1 cellular context compared by ENCODE assay signal in the genomic region with DNA sequence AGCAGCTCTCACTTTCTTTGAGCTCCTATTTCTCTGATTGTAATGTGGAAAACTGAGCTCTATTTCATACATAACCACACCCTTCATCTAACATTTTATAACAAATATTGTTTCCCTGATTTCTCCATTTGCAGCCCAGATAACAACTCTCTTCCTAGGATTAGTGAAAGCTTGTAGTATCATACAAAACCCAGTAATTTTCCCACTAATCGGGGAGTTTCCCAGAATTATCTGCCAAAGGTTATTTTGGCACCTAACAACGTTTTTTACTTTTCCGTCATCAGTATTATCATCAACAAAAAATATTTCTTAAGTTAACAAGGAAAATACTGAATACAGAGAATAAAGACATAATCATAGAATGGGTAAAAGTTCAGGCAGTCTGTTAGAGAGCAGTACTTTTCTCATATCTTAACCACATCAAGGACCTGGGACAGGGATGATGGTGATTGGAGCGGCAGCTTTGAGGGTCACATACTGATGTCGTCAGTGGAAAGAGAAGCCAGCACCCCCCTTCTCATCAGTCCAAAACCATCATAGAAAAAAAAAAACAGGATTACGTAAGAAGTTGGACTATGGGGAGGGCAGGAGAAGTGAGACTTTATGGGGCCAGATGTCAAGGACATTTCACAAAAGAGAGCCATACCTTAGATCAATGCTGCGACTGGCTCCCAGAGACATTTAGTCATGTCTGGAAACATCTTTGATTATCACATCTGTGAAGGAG.
TF ChIP-seq lines count a peak whose summit lies in the region.

No MANE protein-coding gene starts in this region.

TF ChIP-seq in HepG2, 621 proteins besides CTCF, POLR2A, EP300 and RAD21 (continued from another document and continues in another):
- TF ChIP-seq NFIB (CRISPR knock-in tag; IDR thresholded peaks at IDR 0.05; ENCODE audit: borderline replicate concordance) (no peak), HOXA5 (CRISPR knock-in tag; IDR thresholded peaks at IDR 0.05) (peak; percentile 53; the same call in 1 of the 2 replicates), MYNN (CRISPR knock-in tag; IDR thresholded peaks at IDR 0.05; ENCODE audit: low read depth) (no peak), POGZ (CRISPR knock-in tag; IDR thresholded peaks at IDR 0.05) (no peak), PLRG1 (conservative IDR thresholded peaks at IDR 0.05) (no peak), JUND (CRISPR knock-in tag; IDR thresholded peaks at IDR 0.05) (no peak), MIXL1 (CRISPR knock-in tag; IDR thresholded peaks at IDR 0.05) (no peak), ZNF143 (CRISPR knock-in tag; IDR thresholded peaks at IDR 0.05) (no peak), DR1 (CRISPR knock-in tag; IDR thresholded peaks at IDR 0.05) (no peak), DNMT3B (CRISPR knock-in tag; conservative IDR thresholded peaks at IDR 0.05) (no peak), ZNF354B (CRISPR knock-in tag; IDR thresholded peaks at IDR 0.05) (no peak), ZNF296 (CRISPR knock-in tag; conservative IDR thresholded peaks at IDR 0.05) (no peak), ZNF432 (CRISPR knock-in tag; IDR thresholded peaks at IDR 0.05; ENCODE audit: borderline replicate concordance) (no peak), ZNF326 (CRISPR knock-in tag; IDR thresholded peaks at IDR 0.05; ENCODE audit: borderline replicate concordance) (no peak), GZF1 (CRISPR knock-in tag; IDR thresholded peaks at IDR 0.05) (no peak), HDAC6 (IDR thresholded peaks at IDR 0.05; ENCODE audit: low read depth, low read length) (no peak), CEBPB (IDR thresholded peaks at IDR 0.05; ENCODE audit: borderline replicate concordance, low read depth, low read length) (peak; percentile 54; the same call in 1 of the 2 replicates), ZNF468 (CRISPR knock-in tag; IDR thresholded peaks at IDR 0.05) (no peak), CREB1 (IDR thresholded peaks at IDR 0.05) (no peak), CREB1 (CRISPR knock-in tag; IDR thresholded peaks at IDR 0.05) (no peak; the same call in 1 of the 2 replicates), ETV6 (CRISPR knock-in tag; conservative IDR thresholded peaks at IDR 0.05) (no peak), GFI1 (CRISPR knock-in tag; IDR thresholded peaks at IDR 0.05; ENCODE audit: borderline replicate concordance) (0 out of 2 replicates have a peak, but pooled peaks have one; percentile 22), MIER2 (CRISPR knock-in tag; IDR thresholded peaks at IDR 0.05) (no peak), ZBTB7B (CRISPR knock-in tag; IDR thresholded peaks at IDR 0.05) (no peak), NR2F1 (CRISPR knock-in tag; IDR thresholded peaks at IDR 0.05) (0 out of 4 replicates have a peak, but pooled peaks of 1 of the 2 experiments have one; percentile 58), HNF4A (CRISPR knock-in tag; IDR thresholded peaks at IDR 0.05) (0 out of 2 replicates have a peak, but pooled peaks have one; percentile 39), ZNF660 (CRISPR knock-in tag; IDR thresholded peaks at IDR 0.05; ENCODE audit: borderline replicate concordance, low read depth) (no peak), ETV5 (CRISPR knock-in tag; IDR thresholded peaks at IDR 0.05; ENCODE audit: borderline replicate concordance) (no peak)
- TF ChIP-seq, protein P1, sequence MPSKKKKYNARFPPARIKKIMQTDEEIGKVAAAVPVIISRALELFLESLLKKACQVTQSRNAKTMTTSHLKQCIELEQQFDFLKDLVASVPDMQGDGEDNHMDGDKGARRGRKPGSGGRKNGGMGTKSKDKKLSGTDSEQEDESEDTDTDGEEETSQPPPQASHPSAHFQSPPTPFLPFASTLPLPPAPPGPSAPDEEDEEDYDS (CRISPR knock-in tag; IDR thresholded peaks at IDR 0.05), result no peak
- TF ChIP-seq, protein P2, sequence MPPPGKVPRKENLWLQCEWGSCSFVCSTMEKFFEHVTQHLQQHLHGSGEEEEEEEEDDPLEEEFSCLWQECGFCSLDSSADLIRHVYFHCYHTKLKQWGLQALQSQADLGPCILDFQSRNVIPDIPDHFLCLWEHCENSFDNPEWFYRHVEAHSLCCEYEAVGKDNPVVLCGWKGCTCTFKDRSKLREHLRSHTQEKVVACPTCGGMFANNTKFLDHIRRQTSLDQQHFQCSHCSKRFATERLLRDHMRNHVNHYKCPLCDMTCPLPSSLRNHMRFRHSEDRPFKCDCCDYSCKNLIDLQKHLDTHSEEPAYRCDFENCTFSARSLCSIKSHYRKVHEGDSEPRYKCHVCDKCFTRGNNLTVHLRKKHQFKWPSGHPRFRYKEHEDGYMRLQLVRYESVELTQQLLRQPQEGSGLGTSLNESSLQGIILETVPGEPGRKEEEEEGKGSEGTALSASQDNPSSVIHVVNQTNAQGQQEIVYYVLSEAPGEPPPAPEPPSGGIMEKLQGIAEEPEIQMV (CRISPR knock-in tag; IDR thresholded peaks at IDR 0.05; ENCODE audit: low read depth), result no peak
- TF ChIP-seq, protein P3, sequence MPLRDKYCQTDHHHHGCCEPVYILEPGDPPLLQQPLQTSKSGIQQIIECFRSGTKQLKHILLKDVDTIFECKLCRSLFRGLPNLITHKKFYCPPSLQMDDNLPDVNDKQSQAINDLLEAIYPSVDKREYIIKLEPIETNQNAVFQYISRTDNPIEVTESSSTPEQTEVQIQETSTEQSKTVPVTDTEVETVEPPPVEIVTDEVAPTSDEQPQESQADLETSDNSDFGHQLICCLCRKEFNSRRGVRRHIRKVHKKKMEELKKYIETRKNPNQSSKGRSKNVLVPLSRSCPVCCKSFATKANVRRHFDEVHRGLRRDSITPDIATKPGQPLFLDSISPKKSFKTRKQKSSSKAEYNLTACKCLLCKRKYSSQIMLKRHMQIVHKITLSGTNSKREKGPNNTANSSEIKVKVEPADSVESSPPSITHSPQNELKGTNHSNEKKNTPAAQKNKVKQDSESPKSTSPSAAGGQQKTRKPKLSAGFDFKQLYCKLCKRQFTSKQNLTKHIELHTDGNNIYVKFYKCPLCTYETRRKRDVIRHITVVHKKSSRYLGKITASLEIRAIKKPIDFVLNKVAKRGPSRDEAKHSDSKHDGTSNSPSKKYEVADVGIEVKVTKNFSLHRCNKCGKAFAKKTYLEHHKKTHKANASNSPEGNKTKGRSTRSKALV (CRISPR knock-in tag; IDR thresholded peaks at IDR 0.05), result no peak
- TF ChIP-seq, protein P4, sequence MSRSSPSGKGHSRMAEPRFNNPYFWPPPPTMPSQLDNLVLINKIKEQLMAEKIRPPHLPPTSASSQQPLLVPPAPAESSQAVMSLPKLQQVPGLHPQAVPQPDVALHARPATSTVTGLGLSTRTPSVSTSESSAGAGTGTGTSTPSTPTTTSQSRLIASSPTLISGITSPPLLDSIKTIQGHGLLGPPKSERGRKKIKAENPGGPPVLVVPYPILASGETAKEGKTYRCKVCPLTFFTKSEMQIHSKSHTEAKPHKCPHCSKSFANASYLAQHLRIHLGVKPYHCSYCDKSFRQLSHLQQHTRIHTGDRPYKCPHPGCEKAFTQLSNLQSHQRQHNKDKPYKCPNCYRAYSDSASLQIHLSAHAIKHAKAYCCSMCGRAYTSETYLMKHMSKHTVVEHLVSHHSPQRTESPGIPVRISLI (CRISPR knock-in tag; IDR thresholded peaks at IDR 0.05; ENCODE audit: borderline replicate concordance), result peak; percentile 91
- TF ChIP-seq, protein P5, sequence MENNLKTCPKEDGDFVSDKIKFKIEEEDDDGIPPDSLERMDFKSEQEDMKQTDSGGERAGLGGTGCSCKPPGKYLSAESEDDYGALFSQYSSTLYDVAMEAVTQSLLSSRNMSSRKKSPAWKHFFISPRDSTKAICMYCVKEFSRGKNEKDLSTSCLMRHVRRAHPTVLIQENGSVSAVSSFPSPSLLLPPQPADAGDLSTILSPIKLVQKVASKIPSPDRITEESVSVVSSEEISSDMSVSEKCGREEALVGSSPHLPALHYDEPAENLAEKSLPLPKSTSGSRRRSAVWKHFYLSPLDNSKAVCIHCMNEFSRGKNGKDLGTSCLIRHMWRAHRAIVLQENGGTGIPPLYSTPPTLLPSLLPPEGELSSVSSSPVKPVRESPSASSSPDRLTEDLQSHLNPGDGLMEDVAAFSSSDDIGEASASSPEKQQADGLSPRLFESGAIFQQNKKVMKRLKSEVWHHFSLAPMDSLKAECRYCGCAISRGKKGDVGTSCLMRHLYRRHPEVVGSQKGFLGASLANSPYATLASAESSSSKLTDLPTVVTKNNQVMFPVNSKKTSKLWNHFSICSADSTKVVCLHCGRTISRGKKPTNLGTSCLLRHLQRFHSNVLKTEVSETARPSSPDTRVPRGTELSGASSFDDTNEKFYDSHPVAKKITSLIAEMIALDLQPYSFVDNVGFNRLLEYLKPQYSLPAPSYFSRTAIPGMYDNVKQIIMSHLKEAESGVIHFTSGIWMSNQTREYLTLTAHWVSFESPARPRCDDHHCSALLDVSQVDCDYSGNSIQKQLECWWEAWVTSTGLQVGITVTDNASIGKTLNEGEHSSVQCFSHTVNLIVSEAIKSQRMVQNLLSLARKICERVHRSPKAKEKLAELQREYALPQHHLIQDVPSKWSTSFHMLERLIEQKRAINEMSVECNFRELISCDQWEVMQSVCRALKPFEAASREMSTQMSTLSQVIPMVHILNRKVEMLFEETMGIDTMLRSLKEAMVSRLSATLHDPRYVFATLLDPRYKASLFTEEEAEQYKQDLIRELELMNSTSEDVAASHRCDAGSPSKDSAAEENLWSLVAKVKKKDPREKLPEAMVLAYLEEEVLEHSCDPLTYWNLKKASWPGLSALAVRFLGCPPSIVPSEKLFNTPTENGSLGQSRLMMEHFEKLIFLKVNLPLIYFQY (CRISPR knock-in tag; IDR thresholded peaks at IDR 0.05; ENCODE audit: borderline replicate concordance), result no peak
- TF ChIP-seq, protein P6, sequence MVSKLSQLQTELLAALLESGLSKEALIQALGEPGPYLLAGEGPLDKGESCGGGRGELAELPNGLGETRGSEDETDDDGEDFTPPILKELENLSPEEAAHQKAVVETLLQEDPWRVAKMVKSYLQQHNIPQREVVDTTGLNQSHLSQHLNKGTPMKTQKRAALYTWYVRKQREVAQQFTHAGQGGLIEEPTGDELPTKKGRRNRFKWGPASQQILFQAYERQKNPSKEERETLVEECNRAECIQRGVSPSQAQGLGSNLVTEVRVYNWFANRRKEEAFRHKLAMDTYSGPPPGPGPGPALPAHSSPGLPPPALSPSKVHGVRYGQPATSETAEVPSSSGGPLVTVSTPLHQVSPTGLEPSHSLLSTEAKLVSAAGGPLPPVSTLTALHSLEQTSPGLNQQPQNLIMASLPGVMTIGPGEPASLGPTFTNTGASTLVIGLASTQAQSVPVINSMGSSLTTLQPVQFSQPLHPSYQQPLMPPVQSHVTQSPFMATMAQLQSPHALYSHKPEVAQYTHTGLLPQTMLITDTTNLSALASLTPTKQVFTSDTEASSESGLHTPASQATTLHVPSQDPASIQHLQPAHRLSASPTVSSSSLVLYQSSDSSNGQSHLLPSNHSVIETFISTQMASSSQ (IDR thresholded peaks at IDR 0.05; ENCODE audit: low read depth), result no peak
- TF ChIP-seq, protein P6 (CRISPR knock-in tag; IDR thresholded peaks at IDR 0.05; ENCODE audit: borderline replicate concordance), result no peak
- TF ChIP-seq, protein P7, sequence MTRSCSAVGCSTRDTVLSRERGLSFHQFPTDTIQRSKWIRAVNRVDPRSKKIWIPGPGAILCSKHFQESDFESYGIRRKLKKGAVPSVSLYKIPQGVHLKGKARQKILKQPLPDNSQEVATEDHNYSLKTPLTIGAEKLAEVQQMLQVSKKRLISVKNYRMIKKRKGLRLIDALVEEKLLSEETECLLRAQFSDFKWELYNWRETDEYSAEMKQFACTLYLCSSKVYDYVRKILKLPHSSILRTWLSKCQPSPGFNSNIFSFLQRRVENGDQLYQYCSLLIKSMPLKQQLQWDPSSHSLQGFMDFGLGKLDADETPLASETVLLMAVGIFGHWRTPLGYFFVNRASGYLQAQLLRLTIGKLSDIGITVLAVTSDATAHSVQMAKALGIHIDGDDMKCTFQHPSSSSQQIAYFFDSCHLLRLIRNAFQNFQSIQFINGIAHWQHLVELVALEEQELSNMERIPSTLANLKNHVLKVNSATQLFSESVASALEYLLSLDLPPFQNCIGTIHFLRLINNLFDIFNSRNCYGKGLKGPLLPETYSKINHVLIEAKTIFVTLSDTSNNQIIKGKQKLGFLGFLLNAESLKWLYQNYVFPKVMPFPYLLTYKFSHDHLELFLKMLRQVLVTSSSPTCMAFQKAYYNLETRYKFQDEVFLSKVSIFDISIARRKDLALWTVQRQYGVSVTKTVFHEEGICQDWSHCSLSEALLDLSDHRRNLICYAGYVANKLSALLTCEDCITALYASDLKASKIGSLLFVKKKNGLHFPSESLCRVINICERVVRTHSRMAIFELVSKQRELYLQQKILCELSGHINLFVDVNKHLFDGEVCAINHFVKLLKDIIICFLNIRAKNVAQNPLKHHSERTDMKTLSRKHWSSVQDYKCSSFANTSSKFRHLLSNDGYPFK (CRISPR knock-in tag; IDR thresholded peaks at IDR 0.05; ENCODE audit: borderline replicate concordance), result no peak
- TF ChIP-seq, protein P8, sequence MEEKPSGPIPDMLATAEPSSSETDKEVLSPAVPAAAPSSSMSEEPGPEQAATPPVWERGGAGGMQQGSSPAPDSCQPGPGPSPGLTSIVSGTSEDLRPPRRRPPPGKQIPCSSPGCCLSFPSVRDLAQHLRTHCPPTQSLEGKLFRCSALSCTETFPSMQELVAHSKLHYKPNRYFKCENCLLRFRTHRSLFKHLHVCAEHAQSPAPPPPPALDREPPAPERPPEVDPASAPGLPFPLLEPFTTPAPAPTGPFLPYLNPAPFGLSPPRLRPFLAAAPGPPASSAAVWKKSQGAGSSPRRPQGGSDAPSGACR (CRISPR knock-in tag; IDR thresholded peaks at IDR 0.05), result no peak
- TF ChIP-seq, protein P9, sequence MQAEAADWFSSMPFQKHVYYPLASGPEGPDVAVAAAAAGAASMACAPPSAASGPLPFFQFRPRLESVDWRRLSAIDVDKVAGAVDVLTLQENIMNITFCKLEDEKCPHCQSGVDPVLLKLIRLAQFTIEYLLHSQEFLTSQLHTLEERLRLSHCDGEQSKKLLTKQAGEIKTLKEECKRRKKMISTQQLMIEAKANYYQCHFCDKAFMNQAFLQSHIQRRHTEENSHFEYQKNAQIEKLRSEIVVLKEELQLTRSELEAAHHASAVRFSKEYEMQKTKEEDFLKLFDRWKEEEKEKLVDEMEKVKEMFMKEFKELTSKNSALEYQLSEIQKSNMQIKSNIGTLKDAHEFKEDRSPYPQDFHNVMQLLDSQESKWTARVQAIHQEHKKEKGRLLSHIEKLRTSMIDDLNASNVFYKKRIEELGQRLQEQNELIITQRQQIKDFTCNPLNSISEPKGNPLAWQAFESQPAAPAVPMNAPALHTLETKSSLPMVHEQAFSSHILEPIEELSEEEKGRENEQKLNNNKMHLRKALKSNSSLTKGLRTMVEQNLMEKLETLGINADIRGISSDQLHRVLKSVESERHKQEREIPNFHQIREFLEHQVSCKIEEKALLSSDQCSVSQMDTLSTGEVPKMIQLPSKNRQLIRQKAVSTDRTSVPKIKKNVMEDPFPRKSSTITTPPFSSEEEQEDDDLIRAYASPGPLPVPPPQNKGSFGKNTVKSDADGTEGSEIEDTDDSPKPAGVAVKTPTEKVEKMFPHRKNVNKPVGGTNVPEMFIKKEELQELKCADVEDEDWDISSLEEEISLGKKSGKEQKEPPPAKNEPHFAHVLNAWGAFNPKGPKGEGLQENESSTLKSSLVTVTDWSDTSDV (CRISPR knock-in tag; IDR thresholded peaks at IDR 0.05), result no peak
